ENCODE assay signal across 8 cellular contexts in genomic region chr21:46147429-46147828, GRCh38. TPM values are rescaled to one million over a fixed set of nuclear protein-coding genes. Genes with fewer than 3 reads are reported as not detected.
DNase-seq lines count a peak whose midpoint lies in the region; ATAC-seq, FAIRE-seq and TF ChIP-seq lines count a peak whose summit lies in the region.
"Not testable (repeated sequence)": the region's sequence is repeated elsewhere in the genome, so short reads cannot be mapped to it uniquely, and the experiment has no call there.

No MANE protein-coding gene starts in this region.

- not testable (repeated sequence) for H3K27ac Mint-ChIP-seq in GM23338
- H3K27ac Mint-ChIP-seq in endodermal cell: peak overlapping the region; percentile 58

- not testable (repeated sequence) for H3K79me2 ChIP-seq in GM23338 (replicated peaks; ENCODE audit: insufficient read depth); SK-N-SH (ENCODE audit: insufficient read depth); HepG2 (ENCODE audit: insufficient read depth, low read length)

- intact Hi-C loops in HepG2 (cut with micrococcal nuclease; ENCODE audit: unreplicated experiment): loop anchor here (5.0 kb wide), 2 partner anchors 175 kb away; partner anchors contain the start of genes C21orf58 and PCNT

- peak; percentile 74 for DNase-seq in BE2C
- DNase-seq in GM23338 (ENCODE audit: low spot score): peak; percentile 83
- DNase-seq in NCI-H187 (lab: John Stamatoyannopoulos, UW): peak; percentile 8 to 44
- peak; percentile 72 for DNase-seq in SK-N-SH
- DNase-seq in activated T-cell treated with anti-CD3 and anti-CD28 coated beads for 4 hours: peak; percentile 29
- peak; percentile 89 for DNase-seq in endodermal cell
- peak; percentile 50 for DNase-seq in HepG2 (ENCODE audit: low spot score)
- DNase-seq in stimulated activated CD4-positive, alpha-beta T cell treated with anti-CD3 and anti-CD28 coated beads, Interleukin-4, amount 100 ng/mL, for 24 hours: peak; percentile 39

- H3K27me3 ChIP-seq in BE2C; GM23338 (ENCODE audit: insufficient read depth); SK-N-SH (ENCODE audit: insufficient read depth); endodermal cell (ENCODE audit: control insufficient read depth, insufficient read depth, low read length, poor library complexity, severe bottlenecking); HepG2 (ENCODE audit: control insufficient read depth in 1 of 2, insufficient read depth in 2 of 2, low read length in 2 of 2): not testable (repeated sequence)

- TF ChIP-seq EP300 in SK-N-SH (IDR thresholded peaks at IDR 0.05; ENCODE audit: borderline replicate concordance in 1 of 2, low read depth in 1 of 2, low read length in 1 of 2); HepG2 (IDR thresholded peaks at IDR 0.05; ENCODE audit: low read depth in 2 of 2, low read length in 2 of 2); HepG2 (CRISPR knock-in tag; IDR thresholded peaks at IDR 0.05; ENCODE audit: borderline replicate concordance): not testable (repeated sequence)

- H3K4me2 ChIP-seq in GM23338; SK-N-SH; HepG2 (ENCODE audit: low read depth, low read length): not testable (repeated sequence)

- H4K20me1 ChIP-seq in GM23338 (replicated peaks; ENCODE audit: insufficient read depth); SK-N-SH (ENCODE audit: insufficient read depth); HepG2 (ENCODE audit: insufficient read depth, low read length): not testable (repeated sequence)

- H3F3A ChIP-seq in GM23338 (replicated peaks; ENCODE audit: low read depth); SK-N-SH (replicated peaks; ENCODE audit: insufficient read depth): not testable (repeated sequence)

- peak overlapping the region; percentile 64; the same call in 1 of the 2 replicates for H3K27ac ChIP-seq in GM23338 (ENCODE audit: low read depth)
- H3K27ac ChIP-seq in SK-N-SH (ENCODE audit: low read depth in 2 of 2, low read length in 1 of 2); endodermal cell (ENCODE audit: low read depth, low read length); HepG2 (ENCODE audit: extremely low read length, insufficient read depth, low read length): not testable (repeated sequence)

- H2AFZ ChIP-seq in GM23338; SK-N-SH (ENCODE audit: low read depth); HepG2 (ENCODE audit: low read length): not testable (repeated sequence)

- POLR2A ChIA-PET in SK-N-SH (lab: Yijun Ruan, JAX); HepG2 (lab: Yijun Ruan, JAX): not testable (repeated sequence)

- ATAC-seq in GM23338 (peak; percentile 67), HepG2 (peak; percentile 59)

- H3K4me3 Mint-ChIP-seq in GM23338, endodermal cell: not testable (repeated sequence)

- not testable (repeated sequence) for H3K4me3 ChIP-seq in BE2C (ENCODE audit: low read depth, low read length); GM23338; SK-N-SH (ENCODE audit: low read depth in 2 of 2, low read length in 1 of 2); endodermal cell (ENCODE audit: low read length); HepG2 (replicated peaks in 1 of 3; ENCODE audit: insufficient read depth in 1 of 3, low read depth in 2 of 3, low read length in 3 of 3)

- TF ChIP-seq CTCF in BE2C (IDR thresholded peaks at IDR 0.05; ENCODE audit: low read depth, low read length) (peak; percentile 85), GM23338 (conservative IDR thresholded peaks at IDR 0.05; ENCODE audit: low read depth in 2 of 2) (peak; percentile 82 to 91), SK-N-SH (IDR thresholded peaks at IDR 0.05) (peak; percentile 66), endodermal cell (conservative IDR thresholded peaks at IDR 0.05) (peak; percentile 86), HepG2 (CRISPR knock-in tag; IDR thresholded peaks at IDR 0.05) (peak; percentile 77)

- H3K9me3 Mint-ChIP-seq in GM23338, endodermal cell: not testable (repeated sequence)

- not testable (repeated sequence) for H3K4me1 ChIP-seq in BE2C; GM23338 (ENCODE audit: insufficient read depth); SK-N-SH (ENCODE audit: control insufficient read depth in 1 of 2, insufficient read depth in 2 of 2, low read depth in 1 of 2, low read length in 1 of 2); endodermal cell (ENCODE audit: control insufficient read depth, insufficient read depth, low read length)
- H3K4me1 ChIP-seq in HepG2 (ENCODE audit: insufficient read depth, low read length): peaks cover 54% of the 10 kb centered on the region

- CTCF ChIA-PET in SK-N-SH (lab: Yijun Ruan, JAX) (interaction anchor here (0.9 to 1.3 kb wide), 4 partner anchors 14 to 82 kb away, joined by 3 to 4 read pairs (median 3); no protein-coding TSS in a partner anchor), HepG2 (lab: Yijun Ruan, JAX; ENCODE audit: low intra/inter-chr PET ratio, low total read pairs) (interaction anchor here (0.7 to 0.8 kb wide), 2 partner anchors 138 to 179 kb away, joined by 3 to 5 read pairs; partner anchors contain the start of genes MCM3AP and YBEY)

- WGBS in SK-N-SH (ENCODE audit: low lambda C conversion rate): 79% methylated on average over 11 of the region's 12 CpGs
- 82 to 87% methylated on average over 11 to 12 of the region's 12 CpGs for WGBS in endodermal cell (ENCODE audit: insufficient coverage in 1 of 2, insufficient read length in 1 of 2), 2 experiments
- WGBS in HepG2 (ENCODE audit: low lambda C conversion rate): 87% methylated on average over 12 of the region's 12 CpGs

- peaks cover 19% of the 10 kb centered on the region for H3K4me1 Mint-ChIP-seq in GM23338
- H3K4me1 Mint-ChIP-seq in endodermal cell: not testable (repeated sequence)

- H3K9me3 ChIP-seq in BE2C; SK-N-SH; endodermal cell (ENCODE audit: control insufficient read depth, low read length); HepG2 (ENCODE audit: low read length): not testable (repeated sequence)

- H3K9me2 ChIP-seq in GM23338 (ENCODE audit: insufficient read depth); SK-N-SH: not testable (repeated sequence)

- BruUV-seq in HepG2 (replicated peaks; lab: Mats Ljungman, UMichigan): not testable (repeated sequence)

- in situ Hi-C loops in HepG2 (cut with HindIII; ENCODE audit: extremely low pct_ligation_motif_present, low pct_unique_long_range_greater_than_20kb): not testable (repeated sequence)

- peak; percentile 64 for FAIRE-seq in HepG2 (lab: Jason Lieb, UNC)

- TF ChIP-seq RAD21 in SK-N-SH (IDR thresholded peaks at IDR 0.05; ENCODE audit: low read length) (peak; percentile 73), HepG2 (CRISPR knock-in tag; IDR thresholded peaks at IDR 0.05) (peak; percentile 68; the same call in 1 of the 2 replicates)

- TF ChIP-seq POLR2A in HepG2 (IDR thresholded peaks at IDR 0.05; ENCODE audit: insufficient read depth in 1 of 2, low read depth in 2 of 2, low read length in 2 of 2): not testable (repeated sequence)

- not testable (repeated sequence) for H3K36me3 Mint-ChIP-seq in GM23338 (ENCODE audit: low read depth); endodermal cell (ENCODE audit: low read depth)

- H3K27me3 Mint-ChIP-seq in GM23338 (ENCODE audit: insufficient read depth, low read depth, poor library complexity); endodermal cell (ENCODE audit: insufficient read depth): not testable (repeated sequence)

- H3K36me3 ChIP-seq in BE2C; GM23338 (ENCODE audit: insufficient read depth); SK-N-SH (replicated peaks in 1 of 2; ENCODE audit: control insufficient read depth in 1 of 2, insufficient read depth in 2 of 2, low read length in 1 of 2); endodermal cell (ENCODE audit: control insufficient read depth, insufficient read depth, low read length): not testable (repeated sequence)
- H3K36me3 ChIP-seq in HepG2 (replicated peaks in 1 of 2; ENCODE audit: control insufficient read depth in 1 of 2, insufficient read depth in 2 of 2, low read length in 2 of 2): peaks cover 6 to 28% of the 10 kb centered on the region in 2 experiments; a peak in 4 of 5 replicates

- H3K9ac ChIP-seq in SK-N-SH; endodermal cell (ENCODE audit: extremely low read depth, low read length, poor library complexity, severe bottlenecking); HepG2 (ENCODE audit: insufficient read depth, low read depth, low read length): not testable (repeated sequence)

RNA-seq across cellular contexts. Expression of gene FTCD, which starts 8.0 kb away (rescaled TPM):
- 3.1 TPM for polyA plus RNA-seq in BE2C (2012; ENCODE audit: insufficient read depth, insufficient read length, low read depth)
- total RNA-seq in GM23338 (2014; rRNA removed; shearing (Covaris generic)): 0.90 and 3.3 TPM in 2 replicates
- polyA plus RNA-seq in GM23338 (2016; fragmentation: Nextera tagmentation; extraction: Ambion mirVana) (2.3 and 2.6 TPM in 2 replicates), SK-N-SH (2012; rRNA removed) (0.33 and 0.37 TPM in 2 replicates), HepG2 (2011; rRNA removed) (75.7 and 112 TPM in 2 replicates)
- 0.05 TPM in 1 of 2 replicates, not detected in the other for polyA plus RNA-seq in SK-N-SH (2012; cell fraction: cytosol; rRNA removed)
- polyA plus RNA-seq in SK-N-SH (2012; cell fraction: nucleus; rRNA removed): 3.3 and 3.4 TPM in 2 replicates
- total RNA-seq in endodermal cell (1 to 10 TPM; 3.5 to 4.6 TPM), HepG2 (2016; rRNA removed; fragmentation: Illumina TruSeq; extraction: Trizol) (78.5 and 105 TPM in 2 replicates)
- polyA plus RNA-seq in endodermal cell (2013, experiment 1 of 2): 3.0 TPM
- 1.0 TPM for polyA plus RNA-seq in endodermal cell (2013, experiment 2 of 2)
- total RNA-seq in HepG2 (2016; cell fraction: cytosol; rRNA removed; fragmentation: Illumina TruSeq; extraction: Trizol; ENCODE audit: low read depth): 13.1 and 13.2 TPM in 2 replicates
- total RNA-seq in HepG2 (2016; cell fraction: insoluble cytoplasmic fraction; rRNA removed; fragmentation: Illumina TruSeq; extraction: Trizol): 61.2 and 115 TPM in 2 replicates
- 21.0 and 27.4 TPM in 2 replicates for total RNA-seq in HepG2 (2016; cell fraction: membrane; rRNA removed; fragmentation: Illumina TruSeq; extraction: Trizol)
- 94.5 and 110 TPM in 2 replicates for total RNA-seq in HepG2 (2016; cell fraction: nucleus; rRNA removed; fragmentation: Illumina TruSeq; extraction: Trizol)
- 34.7 and 61.2 TPM in 2 replicates for polyA plus RNA-seq in HepG2 (2011; cell fraction: cytosol; rRNA removed)
- polyA plus RNA-seq in HepG2 (2011; cell fraction: nucleus; rRNA removed): 656 and 751 TPM in 2 replicates
- 108 and 140 TPM in 2 replicates for polyA plus RNA-seq in HepG2 (2012)
- 11.0 and 12.4 TPM in 2 replicates for polyA plus RNA-seq in HepG2 (2016; cell fraction: cytosol; fragmentation: Illumina TruSeq; extraction: Trizol; ENCODE audit: low read depth)
- polyA plus RNA-seq in HepG2 (2016; cell fraction: insoluble cytoplasmic fraction; fragmentation: Illumina TruSeq; extraction: Trizol; ENCODE audit: low read depth): 47.9 and 52.0 TPM in 2 replicates
- polyA plus RNA-seq in HepG2 (2016; cell fraction: membrane; fragmentation: Illumina TruSeq; extraction: Trizol; ENCODE audit: low read depth): 11.9 and 17.7 TPM in 2 replicates
- 369 and 379 TPM in 2 replicates for polyA plus RNA-seq in HepG2 (2016; cell fraction: nucleus; fragmentation: Illumina TruSeq; extraction: Trizol; ENCODE audit: insufficient read depth, low read depth)
- polyA minus RNA-seq in HepG2 (2011; rRNA and poly(A)+ RNA removed; ENCODE audit: low replicate concordance): 0.42 and 84.7 TPM in 2 replicates
- 33.3 and 39.2 TPM in 2 replicates for polyA minus RNA-seq in HepG2 (2011; cell fraction: cytosol; rRNA and poly(A)+ RNA removed)
- 93.9 and 118 TPM in 2 replicates for polyA minus RNA-seq in HepG2 (2011; cell fraction: nucleus; rRNA and poly(A)+ RNA removed)

RNA-seq across cellular contexts. Expression of gene SPATC1L, which starts 36.8 kb away (rescaled TPM):
- polyA plus RNA-seq in BE2C (2012; ENCODE audit: insufficient read depth, insufficient read length, low read depth): 29.5 TPM
- total RNA-seq in GM23338 (2014; rRNA removed; shearing (Covaris generic)): 30.7 and 37.6 TPM in 2 replicates
- polyA plus RNA-seq in GM23338 (2016; fragmentation: Nextera tagmentation; extraction: Ambion mirVana) (69.6 and 70.2 TPM in 2 replicates), SK-N-SH (2012; rRNA removed) (4.8 and 8.3 TPM in 2 replicates), HepG2 (2011; rRNA removed) (1.4 and 2.6 TPM in 2 replicates)
- polyA plus RNA-seq in SK-N-SH (2012; cell fraction: cytosol; rRNA removed): 3.5 and 5.9 TPM in 2 replicates
- polyA plus RNA-seq in SK-N-SH (2012; cell fraction: nucleus; rRNA removed): 11.3 and 15.7 TPM in 2 replicates
- total RNA-seq in endodermal cell (10 to 100 TPM; 29.5 to 31.9 TPM), HepG2 (2016; rRNA removed; fragmentation: Illumina TruSeq; extraction: Trizol) (2.8 and 3.3 TPM in 2 replicates)
- 32.1 TPM for polyA plus RNA-seq in endodermal cell (2013, experiment 1 of 2)
- 33.4 TPM for polyA plus RNA-seq in endodermal cell (2013, experiment 2 of 2)
- total RNA-seq in HepG2 (2016; cell fraction: cytosol; rRNA removed; fragmentation: Illumina TruSeq; extraction: Trizol; ENCODE audit: low read depth): 2.1 and 2.7 TPM in 2 replicates
- total RNA-seq in HepG2 (2016; cell fraction: insoluble cytoplasmic fraction; rRNA removed; fragmentation: Illumina TruSeq; extraction: Trizol): 3.0 and 3.3 TPM in 2 replicates
- total RNA-seq in HepG2 (2016; cell fraction: membrane; rRNA removed; fragmentation: Illumina TruSeq; extraction: Trizol): 3.0 and 3.8 TPM in 2 replicates
- total RNA-seq in HepG2 (2016; cell fraction: nucleus; rRNA removed; fragmentation: Illumina TruSeq; extraction: Trizol): 1.5 and 1.7 TPM in 2 replicates
- polyA plus RNA-seq in HepG2 (2011; cell fraction: cytosol; rRNA removed): 1.4 and 2.8 TPM in 2 replicates
- 9.6 and 9.7 TPM in 2 replicates for polyA plus RNA-seq in HepG2 (2011; cell fraction: nucleus; rRNA removed)
- polyA plus RNA-seq in HepG2 (2012): 7.3 and 10.9 TPM in 2 replicates
- polyA plus RNA-seq in HepG2 (2016; cell fraction: cytosol; fragmentation: Illumina TruSeq; extraction: Trizol; ENCODE audit: low read depth): 5.4 and 5.7 TPM in 2 replicates
- polyA plus RNA-seq in HepG2 (2016; cell fraction: insoluble cytoplasmic fraction; fragmentation: Illumina TruSeq; extraction: Trizol; ENCODE audit: low read depth): 5.9 and 7.1 TPM in 2 replicates
- polyA plus RNA-seq in HepG2 (2016; cell fraction: membrane; fragmentation: Illumina TruSeq; extraction: Trizol; ENCODE audit: low read depth): 6.0 and 7.3 TPM in 2 replicates
- polyA plus RNA-seq in HepG2 (2016; cell fraction: nucleus; fragmentation: Illumina TruSeq; extraction: Trizol; ENCODE audit: insufficient read depth, low read depth): 5.8 and 6.5 TPM in 2 replicates
- polyA minus RNA-seq in HepG2 (2011; rRNA and poly(A)+ RNA removed; ENCODE audit: low replicate concordance): 2.4 and 3.4 TPM in 2 replicates
- polyA minus RNA-seq in HepG2 (2011; cell fraction: cytosol; rRNA and poly(A)+ RNA removed): 3.4 and 5.6 TPM in 2 replicates
- polyA minus RNA-seq in HepG2 (2011; cell fraction: nucleus; rRNA and poly(A)+ RNA removed): 0.77 and 1.6 TPM in 2 replicates

RNA-seq across cellular contexts. Expression of gene COL6A2, which starts 49.5 kb away (rescaled TPM):
- polyA plus RNA-seq in BE2C (2012; ENCODE audit: insufficient read depth, insufficient read length, low read depth): 14.8 TPM
- 68.5 and 89.2 TPM in 2 replicates for total RNA-seq in GM23338 (2014; rRNA removed; shearing (Covaris generic))
- 28.4 and 31.8 TPM in 2 replicates for polyA plus RNA-seq in GM23338 (2016; fragmentation: Nextera tagmentation; extraction: Ambion mirVana)
- 66.6 and 108 TPM in 2 replicates for polyA plus RNA-seq in SK-N-SH (2012; rRNA removed)
- 38.5 and 67.6 TPM in 2 replicates for polyA plus RNA-seq in SK-N-SH (2012; cell fraction: cytosol; rRNA removed)
- polyA plus RNA-seq in SK-N-SH (2012; cell fraction: nucleus; rRNA removed): 184 and 188 TPM in 2 replicates
- total RNA-seq in endodermal cell: 100 to 1,000 TPM; 259 to 377 TPM
- polyA plus RNA-seq in endodermal cell (2013, experiment 1 of 2): 117 TPM
- 114 TPM for polyA plus RNA-seq in endodermal cell (2013, experiment 2 of 2)
- 0.07 and 0.14 TPM in 2 replicates for total RNA-seq in HepG2 (2016; rRNA removed; fragmentation: Illumina TruSeq; extraction: Trizol)
- total RNA-seq in HepG2 (2016; cell fraction: cytosol; rRNA removed; fragmentation: Illumina TruSeq; extraction: Trizol; ENCODE audit: low read depth): not detected in 2 replicates
- 0.06 TPM in 1 of 2 replicates, not detected in the other for total RNA-seq in HepG2 (2016; cell fraction: insoluble cytoplasmic fraction; rRNA removed; fragmentation: Illumina TruSeq; extraction: Trizol)
- not detected in 2 replicates for total RNA-seq in HepG2 (2016; cell fraction: membrane; rRNA removed; fragmentation: Illumina TruSeq; extraction: Trizol)
- 0.13 and 0.22 TPM in 2 replicates for total RNA-seq in HepG2 (2016; cell fraction: nucleus; rRNA removed; fragmentation: Illumina TruSeq; extraction: Trizol)
- polyA plus RNA-seq in HepG2 (2011; rRNA removed): 0.41 and 1.6 TPM in 2 replicates
- 0.27 and 0.31 TPM in 2 replicates for polyA plus RNA-seq in HepG2 (2011; cell fraction: cytosol; rRNA removed)
- 8.5 and 10.4 TPM in 2 replicates for polyA plus RNA-seq in HepG2 (2011; cell fraction: nucleus; rRNA removed)
- polyA plus RNA-seq in HepG2 (2012): 0.36 and 0.81 TPM in 2 replicates
- polyA plus RNA-seq in HepG2 (2016; cell fraction: cytosol; fragmentation: Illumina TruSeq; extraction: Trizol; ENCODE audit: low read depth): not detected in 2 replicates
- not detected in 2 replicates for polyA plus RNA-seq in HepG2 (2016; cell fraction: insoluble cytoplasmic fraction; fragmentation: Illumina TruSeq; extraction: Trizol; ENCODE audit: low read depth)
- polyA plus RNA-seq in HepG2 (2016; cell fraction: membrane; fragmentation: Illumina TruSeq; extraction: Trizol; ENCODE audit: low read depth): not detected in 2 replicates
- polyA plus RNA-seq in HepG2 (2016; cell fraction: nucleus; fragmentation: Illumina TruSeq; extraction: Trizol; ENCODE audit: insufficient read depth, low read depth): 0.48 and 0.69 TPM in 2 replicates
- 0.44 TPM in 1 of 2 replicates, not detected in the other for polyA minus RNA-seq in HepG2 (2011; rRNA and poly(A)+ RNA removed; ENCODE audit: low replicate concordance)
- polyA minus RNA-seq in HepG2 (2011; cell fraction: cytosol; rRNA and poly(A)+ RNA removed): not detected in 2 replicates
- polyA minus RNA-seq in HepG2 (2011; cell fraction: nucleus; rRNA and poly(A)+ RNA removed): 0.52 and 1.2 TPM in 2 replicates

Comparison
In these comparisons a context has a peak if more than half of its experiments do, and no peak if none do; other contexts are left out.
1. DNase-seq: peak in every context shown above with its lines; median percentile 89 in endodermal cell; 83 in GM23338; 74 in BE2C; 72 in SK-N-SH; 50 in HepG2; 39 in stimulated activated CD4-positive, alpha-beta T cell treated with anti-CD3 and anti-CD28 coated beads, Interleukin-4, amount 100 ng/mL, for 24 hours; 29 in activated T-cell treated with anti-CD3 and anti-CD28 coated beads for 4 hours; 26 in NCI-H187.
2. RNA of gene COL6A2, which starts 49.5 kb away (total RNA-seq): 259 to 377 TPM in endodermal cell and 68.5 to 89.2 TPM in GM23338; 0.06 to 0.22 TPM in HepG2; every median in the first group is over 10 times any median in the second.
3. Peak in every context shown above with its lines, with median percentiles within 50 percentile points of each other: CTCF ChIP-seq.